In the genomic region with DNA sequence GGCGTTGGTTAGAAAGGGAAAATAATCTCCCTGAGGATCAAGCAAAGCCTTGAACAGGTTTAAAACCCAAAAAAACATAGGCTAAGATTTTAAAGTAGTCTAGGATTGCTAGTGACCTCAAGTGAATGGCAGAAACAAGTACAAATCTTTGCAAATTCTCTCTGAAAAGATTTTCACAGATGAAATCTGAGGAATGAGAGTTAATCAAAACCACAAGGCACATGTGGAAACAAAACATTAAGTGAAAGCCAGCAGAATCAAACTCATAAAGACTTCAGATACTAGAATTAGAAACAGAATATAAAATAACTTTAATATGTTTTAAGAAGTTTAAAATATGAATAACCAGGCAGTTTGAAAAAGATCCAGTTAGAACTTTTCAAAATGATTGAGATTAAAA, we compare ENCODE assay signal across 15 cellular contexts. TPM values are rescaled to one million over a fixed set of nuclear protein-coding genes. Genes with fewer than 3 reads are reported as not detected.
DNase-seq lines count a peak whose midpoint lies in the region; TF ChIP-seq lines count a peak whose summit lies in the region.
"Had no signal": no experiment of that assay in that cellular context is flagged by ENCODE, and none has a peak within 500 bp of the region (broad histone marks: within the 10 kb centered on the region; RNA-seq: fewer than 3 reads in every experiment).

No MANE protein-coding gene starts in this region.

- no peaks in the 10 kb centered on the region for H3K27me3 ChIP-seq in mesenchymal stem cell (ENCODE audit: control insufficient read depth in 1 of 2, insufficient read depth in 1 of 2, low read length in 2 of 2)
- H3K27me3 ChIP-seq in osteoblast (ENCODE audit: insufficient read depth, low read length): no peaks in the 10 kb centered on the region
- H3K27me3 ChIP-seq: MG63 had no signal

- no peak overlapping the region for H2BK5ac ChIP-seq in mesenchymal stem cell (ENCODE audit: low read depth, low read length, poor library complexity, severe bottlenecking)

- H3K9ac ChIP-seq in mesenchymal stem cell (ENCODE audit: low read length): peak overlapping the region; percentile 59

- 88% methylated on average over 1 of the region's 1 CpG for WGBS in mesenchymal stem cell

- no peak overlapping the region for H4K8ac ChIP-seq in mesenchymal stem cell (ENCODE audit: low read length)

- H3K79me1 ChIP-seq in mesenchymal stem cell (replicated peaks; ENCODE audit: low read length, poor library complexity, severe bottlenecking): peaks cover 5% of the 10 kb centered on the region

- no peak overlapping the region for H3K18ac ChIP-seq in mesenchymal stem cell (ENCODE audit: low read depth in 1 of 2, low read length in 2 of 2)

- H2AFZ ChIP-seq in mesenchymal stem cell (ENCODE audit: low read depth, low read length): no peak overlapping the region
- no peak overlapping the region for H2AFZ ChIP-seq in osteoblast (ENCODE audit: low read length)

- H3K27ac ChIP-seq in mesenchymal stem cell (ENCODE audit: low read length, poor library complexity, severe bottlenecking) (no peak overlapping the region), osteoblast (ENCODE audit: low read depth, low read length) (no peak overlapping the region)

- H4K20me1 ChIP-seq in osteoblast (ENCODE audit: insufficient read depth, low read length): no peaks in the 10 kb centered on the region

- H2BK12ac ChIP-seq in mesenchymal stem cell (ENCODE audit: low read length in 2 of 2): no peak overlapping the region

- H4K91ac ChIP-seq in mesenchymal stem cell (ENCODE audit: low read length): no peak overlapping the region

- H3K4ac ChIP-seq in mesenchymal stem cell (ENCODE audit: low read depth in 1 of 2, low read length in 2 of 2): no peak overlapping the region

- H3K4me2 ChIP-seq in mesenchymal stem cell (ENCODE audit: low read length, poor library complexity, severe bottlenecking) (no peak overlapping the region), osteoblast (ENCODE audit: insufficient read depth, low read length) (no peak overlapping the region)

- no peak overlapping the region for H3K14ac ChIP-seq in mesenchymal stem cell (ENCODE audit: low read length in 2 of 2)

- DNase-seq in AG09319 (ENCODE audit: extremely low read depth, low read depth) (peak; percentile 20), GM03348 (ENCODE audit: low spot score) (peak; percentile 44), astrocyte of the hippocampus (ENCODE audit: low read depth, low spot score) (peak; percentile 30), mesenchymal stem cell (no peak), osteoblast (ENCODE audit: insufficient read length, low spot score, missing footprints) (no peak), NCI-H187 (lab: John Stamatoyannopoulos, UW) (no peak), mesenteric fat pad (ENCODE audit: low spot score) (no peak)
- DNase-seq in stimulated activated CD4-positive, alpha-beta T cell treated with anti-CD3 and anti-CD28 coated beads, Interleukin-15, amount 100 ng/mL, for 24 hours: no peak
- DNase-seq: activated CD4-positive, CD25-positive, alpha-beta regulatory T cell treated with anti-CD3 and anti-CD28 coated beads, Interleukin-2, amount 50 U/mL, for 72 hours; activated naive CD4-positive, alpha-beta T cell treated with Interleukin-2 at 50 U/mL for 16 hours; DMS 273 treated with DMSO at 0.1 percent for 48 hours; MG63; NCI-H187 treated with DMSO at 0.1 percent for 48 hours; substantia nigra; T-helper 2 cell had no signal

- H3K4me3 ChIP-seq in mesenchymal stem cell (ENCODE audit: insufficient read depth in 1 of 2, low read depth in 1 of 2, low read length in 2 of 2) (no peak overlapping the region), osteoblast (ENCODE audit: insufficient read depth, low read length) (no peak overlapping the region)
- H3K4me3 ChIP-seq: MG63 had no signal

- H3K4me1 ChIP-seq in mesenchymal stem cell (ENCODE audit: control insufficient read depth, insufficient read depth, low read depth, low read length): no peaks in the 10 kb centered on the region
- peaks cover 12% of the 10 kb centered on the region for H3K4me1 ChIP-seq in osteoblast (ENCODE audit: insufficient read depth, low read length)

- no peaks in the 10 kb centered on the region for H3K79me2 ChIP-seq in osteoblast (ENCODE audit: insufficient read depth, low read length)

- no peak; the same call in 1 of the 2 replicates for TF ChIP-seq CTCF in AG09319 (IDR thresholded peaks at IDR 0.05; ENCODE audit: low read depth, low read length)
- TF ChIP-seq CTCF in osteoblast (IDR thresholded peaks at IDR 0.05; ENCODE audit: extremely low read depth, low read depth, low read length): no peak

- H2BK120ac ChIP-seq in mesenchymal stem cell (ENCODE audit: low read depth, low read length): no peak overlapping the region

- H3K36me3 ChIP-seq in mesenchymal stem cell (ENCODE audit: control insufficient read depth in 1 of 2, insufficient read depth in 2 of 2, low read depth in 1 of 2, low read length in 2 of 2): peaks cover 6 to 51% of the 10 kb centered on the region in 2 experiments
- H3K36me3 ChIP-seq in osteoblast (ENCODE audit: insufficient read depth, low read length): peaks cover 31% of the 10 kb centered on the region

- H3K23ac ChIP-seq in mesenchymal stem cell (ENCODE audit: low read length in 2 of 2): no peak overlapping the region

- H3K9me3 ChIP-seq in mesenchymal stem cell (ENCODE audit: control insufficient read depth, low read length): no peaks in the 10 kb centered on the region
- H3K9me3 ChIP-seq in osteoblast (ENCODE audit: low read depth, low read length): no peaks in the 10 kb centered on the region
- H3K9me3 ChIP-seq: MG63 had no signal

- no peak overlapping the region for H2BK15ac ChIP-seq in mesenchymal stem cell (ENCODE audit: low read depth, poor library complexity, severe bottlenecking)

- no peak overlapping the region for H2AK5ac ChIP-seq in mesenchymal stem cell (ENCODE audit: low read length, severe bottlenecking)

RNA-seq across cellular contexts. Expression of a gene that starts 52.2 kb away (rescaled TPM):
- 111 TPM for polyA plus RNA-seq in mesenchymal stem cell (2013, experiment 1 of 2)
- polyA plus RNA-seq in mesenchymal stem cell (2013, experiment 2 of 2): 121 TPM
- total RNA-seq in osteoblast: 114 TPM in 2 replicates
- 78.8 TPM for total RNA-seq in mesenteric fat pad

Comparison
In these comparisons a context has a peak if more than half of its experiments do, and no peak if none do; other contexts are left out.
1. DNase-seq: peak in AG09319 (single experiment), GM03348 (single experiment) and astrocyte of the hippocampus (single experiment); none in mesenchymal stem cell (single experiment), osteoblast (single experiment), NCI-H187 (0 of 2), mesenteric fat pad (single experiment) and stimulated activated CD4-positive, alpha-beta T cell treated with anti-CD3 and anti-CD28 coated beads, Interleukin-15, amount 100 ng/mL, for 24 hours (single experiment).